In genomic region chr7:23285657-23286646, GRCh38 we compare ENCODE assay signal across 1 cellular context.
TF ChIP-seq lines count a peak whose summit lies in the region.

No MANE protein-coding gene starts in this region.

TF ChIP-seq in K562, 482 proteins besides CTCF, POLR2A, EP300 and RAD21 (continued from another document):
- TF ChIP-seq RREB1 (CRISPR knock-in tag; IDR thresholded peaks at IDR 0.05) = no peak
- no peak for TF ChIP-seq ZNF277 (CRISPR knock-in tag; IDR thresholded peaks at IDR 0.05; ENCODE audit: borderline replicate concordance)
- TF ChIP-seq PKNOX1 (IDR thresholded peaks at IDR 0.05) = peak; percentile 91
- no peak for TF ChIP-seq YBX1 (IDR thresholded peaks at IDR 0.05)
- no peak for TF ChIP-seq THRA (IDR thresholded peaks at IDR 0.05)
- TF ChIP-seq ELK1 (CRISPR knock-in tag; IDR thresholded peaks at IDR 0.05) = no peak
- peak; percentile 56 for TF ChIP-seq RBM25 (IDR thresholded peaks at IDR 0.05; ENCODE audit: low read depth, low read length, severe bottlenecking)
- TF ChIP-seq ETS2 (tag; IDR thresholded peaks at IDR 0.05; ENCODE audit: borderline replicate concordance, poor library complexity, severe bottlenecking) = no peak
- TF ChIP-seq SAFB (IDR thresholded peaks at IDR 0.05; ENCODE audit: borderline replicate concordance, low read depth, low read length) = no peak
- no peak for TF ChIP-seq NR0B1 (IDR thresholded peaks at IDR 0.05; ENCODE audit: partially characterized antibody)
- no peak for TF ChIP-seq SRSF7 (optimal IDR thresholded peaks at IDR 0.05; ENCODE audit: low read depth, low read length)
- TF ChIP-seq HNRNPK (IDR thresholded peaks at IDR 0.05; ENCODE audit: low read depth, low read length, poor library complexity, severe bottlenecking) = peak; percentile 56
- peak; percentile 67 for TF ChIP-seq PCBP2 (IDR thresholded peaks at IDR 0.05; ENCODE audit: low read depth, low read length, poor library complexity, severe bottlenecking)
- no peak for TF ChIP-seq HCFC1 (IDR thresholded peaks at IDR 0.05; ENCODE audit: low read depth, low read length)
- TF ChIP-seq MXI1 (IDR thresholded peaks at IDR 0.05; ENCODE audit: low read depth, low read length) = no peak
- TF ChIP-seq SNIP1 (IDR thresholded peaks at IDR 0.05; ENCODE audit: low read depth) = no peak
- no peak for TF ChIP-seq ZNF280A (IDR thresholded peaks at IDR 0.05; ENCODE audit: low read depth, partially characterized antibody)
- no peak for TF ChIP-seq ZBTB11 (CRISPR knock-in tag; IDR thresholded peaks at IDR 0.05)
- TF ChIP-seq FOS (IDR thresholded peaks at IDR 0.05; ENCODE audit: extremely low read depth, insufficient read length) = peak; percentile 9
- TF ChIP-seq BCL6 (CRISPR knock-in tag; IDR thresholded peaks at IDR 0.05) = no peak
TF ChIP-seq in K562: peak in this region for 6.
